In the genomic region with DNA sequence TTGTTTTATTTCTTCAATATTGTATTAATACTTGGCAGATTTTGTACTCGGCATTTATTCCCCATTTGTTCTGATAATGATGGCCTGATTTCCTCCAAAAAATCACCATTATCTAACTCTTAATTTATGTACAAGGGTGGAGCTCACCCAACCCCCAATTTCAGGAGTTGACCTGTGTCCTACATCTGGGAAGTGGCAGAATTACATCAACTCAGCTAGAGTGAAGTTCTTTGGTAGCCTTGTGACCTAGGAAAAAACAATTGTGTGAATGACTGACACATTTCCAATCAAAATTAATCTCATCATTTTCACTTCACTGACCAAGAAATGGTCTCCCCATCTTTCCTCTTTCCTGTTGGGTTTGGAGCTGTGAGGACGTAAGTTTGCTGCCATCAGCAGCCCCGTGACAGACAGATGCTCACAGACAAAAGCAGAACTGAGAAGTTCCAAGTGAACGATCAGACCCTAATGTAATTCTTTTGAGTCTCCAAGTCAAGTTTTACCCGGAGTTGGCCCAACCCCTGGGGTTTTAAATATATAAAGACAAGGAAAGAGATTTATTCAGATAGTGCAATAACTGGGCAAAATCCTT, we compare ENCODE assay signal across 11 cellular contexts. TPM values are rescaled to one million over a fixed set of nuclear protein-coding genes. Genes with fewer than 3 reads are reported as not detected.
DNase-seq lines count a peak whose midpoint lies in the region; ATAC-seq lines count a peak whose summit lies in the region.
"Had no signal": no experiment of that assay in that cellular context is flagged by ENCODE, and none has a peak within 500 bp of the region (broad histone marks: within the 10 kb centered on the region; RNA-seq: fewer than 3 reads in every experiment).

No MANE protein-coding gene starts in this region.

- no peaks in the 10 kb centered on the region for H3K4me1 Mint-ChIP-seq in effector memory CD8-positive, alpha-beta T cell (ENCODE audit: low read depth in 2 of 2)
- H3K4me1 Mint-ChIP-seq in immature natural killer cell: no peaks in the 10 kb centered on the region

- peak; percentile 62 for ATAC-seq in HG03066 (IDR thresholded peaks at IDR 0.05; ENCODE audit: low read depth, unreplicated experiment)
- ATAC-seq in effector memory CD8-positive, alpha-beta T cell (replicated peaks): peak; percentile 22

- H3K27ac Mint-ChIP-seq in effector memory CD8-positive, alpha-beta T cell: no peak overlapping the region
- no peak overlapping the region for H3K27ac Mint-ChIP-seq in immature natural killer cell
- H3K27ac Mint-ChIP-seq: progenitor cell of endocrine pancreas had no signal

- no peaks in the 10 kb centered on the region for H3K9me3 Mint-ChIP-seq in effector memory CD8-positive, alpha-beta T cell
- no peaks in the 10 kb centered on the region for H3K9me3 Mint-ChIP-seq in immature natural killer cell

- no peak overlapping the region for H3K4me3 Mint-ChIP-seq in effector memory CD8-positive, alpha-beta T cell
- H3K4me3 Mint-ChIP-seq in immature natural killer cell: no peak overlapping the region

- H3K36me3 Mint-ChIP-seq in effector memory CD8-positive, alpha-beta T cell (ENCODE audit: insufficient read depth): no peaks in the 10 kb centered on the region
- no peaks in the 10 kb centered on the region for H3K36me3 Mint-ChIP-seq in immature natural killer cell

- DNase-seq in Ammon's horn (ENCODE audit: low spot score) (peak; percentile 56), GM19238 (ENCODE audit: insufficient read length, low spot score) (peak; percentile 14), NCI-H2171 treated with DMSO at 0.1 percent for 48 hours (lab: John Stamatoyannopoulos, UW) (no peak), immature natural killer cell (no peak), HuH-7.5 (ENCODE audit: low spot score) (no peak), NCI-H1436 (lab: John Stamatoyannopoulos, UW) (no peak)
- DNase-seq in effector memory CD8-positive, alpha-beta T cell: no peak
- DNase-seq: effector CD8-positive, alpha-beta T cell; T-helper 9 cell had no signal

- H3K27me3 Mint-ChIP-seq in effector memory CD8-positive, alpha-beta T cell: peaks cover 6 to 16% of the 10 kb centered on the region in 2 donors
- H3K27me3 Mint-ChIP-seq in immature natural killer cell (ENCODE audit: low read depth in 3 of 3): peaks cover 2 to 4% (median 4%) of the 10 kb centered on the region in 3 donors
- H3K27me3 Mint-ChIP-seq: progenitor cell of endocrine pancreas had no signal

RNA-seq across cellular contexts. Expression of gene MS4A6E, which starts 16.6 kb away (rescaled TPM):
- not detected for polyA plus RNA-seq in immature natural killer cell

RNA-seq across cellular contexts. Expression of gene MS4A4A, which starts 30.0 kb away (rescaled TPM):
- 1 to 10 TPM in 2 of 3 donors, under 1 TPM in 1; 0.15 to 3.5 (median 1.3) TPM for polyA plus RNA-seq in immature natural killer cell

Comparison
In these comparisons a context has a peak if more than half of its experiments do, and no peak if none do; other contexts are left out.
1. DNase-seq: peak in Ammon's horn (single experiment) and GM19238 (single experiment); none in effector memory CD8-positive, alpha-beta T cell (0 of 3), NCI-H2171 treated with DMSO at 0.1 percent for 48 hours (single experiment), immature natural killer cell (0 of 3), HuH-7.5 (single experiment) and NCI-H1436 (single experiment).